In genomic region chr7:240887-241421, GRCh38 we compare ENCODE assay signal across 15 cellular contexts. TPM values are rescaled to one million over a fixed set of nuclear protein-coding genes. Genes with fewer than 3 reads are reported as not detected.
DNase-seq lines count a peak whose midpoint lies in the region; ATAC-seq lines count a peak whose summit lies in the region.
"Had no signal": no experiment of that assay in that cellular context is flagged by ENCODE, and none has a peak within 500 bp of the region (broad histone marks: within the 10 kb centered on the region; RNA-seq: fewer than 3 reads in every experiment).

No MANE protein-coding gene starts in this region.

- no peak overlapping the region for H2AFZ ChIP-seq in neuronal stem cell (ENCODE audit: low read length)

- H2BK12ac ChIP-seq in neuronal stem cell (ENCODE audit: low read length): no peak overlapping the region

- no peak overlapping the region for H2AK5ac ChIP-seq in neuronal stem cell (ENCODE audit: low read depth, low read length)

- H3K4me3 Mint-ChIP-seq in activated CD4-positive, alpha-beta T cell treated with anti-CD3 and anti-CD28 coated beads, Interleukin-2, amount 10 ng/mL, durations not matched to agents 7 days and 5 days: no peak overlapping the region
- H3K4me3 Mint-ChIP-seq: nephron progenitor cell had no signal

- no peaks in the 10 kb centered on the region for H3K36me3 Mint-ChIP-seq in activated CD4-positive, alpha-beta T cell treated with anti-CD3 and anti-CD28 coated beads, Interleukin-2, amount 10 ng/mL, durations not matched to agents 7 days and 5 days (ENCODE audit: low read depth)

- ATAC-seq in GM19455 (IDR thresholded peaks at IDR 0.05; ENCODE audit: unreplicated experiment) (no peak), GM21515 (IDR thresholded peaks at IDR 0.05; ENCODE audit: unreplicated experiment) (no peak)

- peak overlapping the region; percentile 0 for H3K4me2 ChIP-seq in neuronal stem cell (ENCODE audit: insufficient read depth, low read length, poor library complexity, severe bottlenecking)

- no peaks in the 10 kb centered on the region for H3K27me3 Mint-ChIP-seq in activated CD4-positive, alpha-beta T cell treated with anti-CD3 and anti-CD28 coated beads, Interleukin-2, amount 10 ng/mL, durations not matched to agents 7 days and 5 days

- no peak overlapping the region for H3K4ac ChIP-seq in neuronal stem cell (ENCODE audit: low read length)

- H3K27ac ChIP-seq in neuronal stem cell (replicated peaks; ENCODE audit: low read length): peak overlapping the region; percentile 39
- H3K27ac ChIP-seq: tibial nerve had no signal

- no peaks in the 10 kb centered on the region for H3K9me3 Mint-ChIP-seq in activated CD4-positive, alpha-beta T cell treated with anti-CD3 and anti-CD28 coated beads, Interleukin-2, amount 10 ng/mL, durations not matched to agents 7 days and 5 days
- H3K9me3 Mint-ChIP-seq: nephron progenitor cell had no signal

- WGBS in neuronal stem cell (ENCODE audit: extremely low coverage in 2 of 2, insufficient read length in 2 of 2, insufficient replicate concordance in 1 of 2), 2 donors: no CpG with 5 or more reads among the region's 16 CpGs

- H2BK5ac ChIP-seq in neuronal stem cell (ENCODE audit: low read length): no peak overlapping the region

- peaks cover 2% of the 10 kb centered on the region for H3K79me1 ChIP-seq in neuronal stem cell (ENCODE audit: low read depth, low read length)

- H2BK120ac ChIP-seq in neuronal stem cell (ENCODE audit: low read depth, low read length): no peak overlapping the region

- CTCF ChIA-PET in activated CD4-positive, alpha-beta T cell treated with anti-CD3 and anti-CD28 coated beads, Interleukin-2, amount 10 ng/mL, durations not matched to agents 7 days and 5 days (lab: Charles Lee): interaction anchor here (0.6 to 1.8 kb wide), 2 partner anchors 9 to 23 kb away, joined by 3 to 4 read pairs; no protein-coding TSS in a partner anchor

- H3K9ac ChIP-seq in NT2/D1 (ENCODE audit: insufficient read length, low read depth) (peak overlapping the region; percentile 27), neuronal stem cell (ENCODE audit: low read depth, low read length, poor library complexity) (no peak overlapping the region)

- H3K36me3 ChIP-seq in NT2/D1 (ENCODE audit: insufficient read depth, insufficient read length, low read length) (peaks cover 3% of the 10 kb centered on the region), neuronal stem cell (replicated peaks in 1 of 2; ENCODE audit: control insufficient read depth in 2 of 2, insufficient read depth in 2 of 2, low read length in 2 of 2) (no peaks in the 10 kb centered on the region)

- no peak overlapping the region for H3K23ac ChIP-seq in neuronal stem cell (ENCODE audit: low read depth, low read length, poor library complexity)

- POLR2A ChIA-PET in activated CD4-positive, alpha-beta T cell treated with anti-CD3 and anti-CD28 coated beads, Interleukin-2, amount 10 ng/mL, durations not matched to agents 7 days and 5 days (lab: Charles Lee): no interaction called here

- peak overlapping the region; percentile 90 for H3K14ac ChIP-seq in neuronal stem cell (ENCODE audit: low read length)

- H3K18ac ChIP-seq in neuronal stem cell (ENCODE audit: low read length): peak overlapping the region; percentile 84

- H2BK15ac ChIP-seq in neuronal stem cell (ENCODE audit: low read length): no peak overlapping the region

- H3K4me1 ChIP-seq in NT2/D1 (ENCODE audit: insufficient read depth, insufficient read length) (peaks cover 11% of the 10 kb centered on the region), neuronal stem cell (ENCODE audit: control insufficient read depth in 2 of 2, insufficient read depth in 1 of 2, low read depth in 1 of 2, low read length in 2 of 2) (peaks cover 0 to 4% of the 10 kb centered on the region in 2 donors)

- no peak overlapping the region for H4K91ac ChIP-seq in neuronal stem cell (ENCODE audit: low read depth, low read length, poor library complexity)

- H4K8ac ChIP-seq in neuronal stem cell (ENCODE audit: low read depth, low read length): no peak overlapping the region

- H3K27ac Mint-ChIP-seq in activated CD4-positive, alpha-beta T cell treated with anti-CD3 and anti-CD28 coated beads, Interleukin-2, amount 10 ng/mL, durations not matched to agents 7 days and 5 days: no peak overlapping the region
- H3K27ac Mint-ChIP-seq: nephron progenitor cell had no signal

- no peaks in the 10 kb centered on the region; the same call in 1 of the 2 replicates for H3K9me3 ChIP-seq in NT2/D1 (ENCODE audit: insufficient read depth, low read length)
- peaks cover 0 to 6% of the 10 kb centered on the region in 2 donors for H3K9me3 ChIP-seq in neuronal stem cell (replicated peaks in 1 of 2; ENCODE audit: control insufficient read depth in 2 of 2, insufficient read depth in 1 of 2, low read depth in 1 of 2, low read length in 2 of 2)
- H3K9me3 ChIP-seq: tibial nerve had no signal

- H3K27me3 ChIP-seq in NT2/D1 (ENCODE audit: insufficient read depth, insufficient read length) (no peaks in the 10 kb centered on the region), neuronal stem cell (ENCODE audit: control insufficient read depth in 3 of 3, insufficient read depth in 3 of 3, low read depth in 1 of 3, low read length in 3 of 3) (no peaks in the 10 kb centered on the region)
- H3K27me3 ChIP-seq: tibial nerve had no signal

- H3K4me3 ChIP-seq in NT2/D1 (ENCODE audit: insufficient read length, low read depth): no peak overlapping the region
- no peak overlapping the region for H3K4me3 ChIP-seq in neuronal stem cell (ENCODE audit: low read length in 2 of 2)
- H3K4me3 ChIP-seq: tibial nerve had no signal

- peaks cover 2% of the 10 kb centered on the region for H3K4me1 Mint-ChIP-seq in activated CD4-positive, alpha-beta T cell treated with anti-CD3 and anti-CD28 coated beads, Interleukin-2, amount 10 ng/mL, durations not matched to agents 7 days and 5 days
- H3K4me1 Mint-ChIP-seq: nephron progenitor cell had no signal

- peak; percentile 15 to 25 for DNase-seq in activated CD4-positive, alpha-beta T cell treated with anti-CD3 and anti-CD28 coated beads, Interleukin-2, amount 50 U/mL, for 48 hours
- no peak for DNase-seq in activated CD4-positive, alpha-beta T cell treated with anti-CD3 and anti-CD28 coated beads, Interleukin-2, amount 10 ng/mL, durations not matched to agents 7 days and 5 days
- DNase-seq in NT2/D1 (ENCODE audit: low read depth, low spot score): no peak
- DNase-seq in glomerular visceral epithelial cell (ENCODE audit: extremely low spot score): peak; percentile 35
- no peak for DNase-seq in neuronal stem cell (ENCODE audit: low spot score)
- DNase-seq in NCI-H1694 (lab: John Stamatoyannopoulos, UW): no peak
- DNase-seq: aorta, NCI-H1105, NCI-H510A, nephron progenitor cell, small intestine, T1000 had no signal

RNA-seq across cellular contexts. Expression of gene FAM20C, which starts 48.6 kb away (rescaled TPM):
- under 1 TPM; 0.29 to 0.47 TPM for total RNA-seq in activated CD4-positive, alpha-beta T cell treated with anti-CD3 and anti-CD28 coated beads, Interleukin-2, amount 10 ng/mL, durations not matched to agents 7 days and 5 days
- 7.3 TPM for polyA plus RNA-seq in neuronal stem cell (2013, experiment 1 of 2)
- polyA plus RNA-seq in neuronal stem cell (2013, experiment 2 of 2): 7.3 TPM

RNA-seq across cellular contexts. Expression of gene FOXL3, which starts 49.0 kb away (rescaled TPM):
- total RNA-seq in activated CD4-positive, alpha-beta T cell treated with anti-CD3 and anti-CD28 coated beads, Interleukin-2, amount 10 ng/mL, durations not matched to agents 7 days and 5 days: not detected
- not detected for polyA plus RNA-seq in neuronal stem cell (2013, experiment 1 of 2)
- not detected for polyA plus RNA-seq in neuronal stem cell (2013, experiment 2 of 2)
- total RNA-seq: aorta, tibial nerve had no signal
- polyA plus RNA-seq: aorta, small intestine had no signal

Comparison
In these comparisons a context has a peak if more than half of its experiments do, and no peak if none do; other contexts are left out.
1. DNase-seq: peak in activated CD4-positive, alpha-beta T cell treated with anti-CD3 and anti-CD28 coated beads, Interleukin-2, amount 50 U/mL, for 48 hours (2 of 2) and glomerular visceral epithelial cell (single experiment); none in activated CD4-positive, alpha-beta T cell treated with anti-CD3 and anti-CD28 coated beads, Interleukin-2, amount 10 ng/mL, durations not matched to agents 7 days and 5 days (single experiment), NT2/D1 (single experiment), neuronal stem cell (single experiment) and NCI-H1694 (single experiment).